In the genomic region with DNA sequence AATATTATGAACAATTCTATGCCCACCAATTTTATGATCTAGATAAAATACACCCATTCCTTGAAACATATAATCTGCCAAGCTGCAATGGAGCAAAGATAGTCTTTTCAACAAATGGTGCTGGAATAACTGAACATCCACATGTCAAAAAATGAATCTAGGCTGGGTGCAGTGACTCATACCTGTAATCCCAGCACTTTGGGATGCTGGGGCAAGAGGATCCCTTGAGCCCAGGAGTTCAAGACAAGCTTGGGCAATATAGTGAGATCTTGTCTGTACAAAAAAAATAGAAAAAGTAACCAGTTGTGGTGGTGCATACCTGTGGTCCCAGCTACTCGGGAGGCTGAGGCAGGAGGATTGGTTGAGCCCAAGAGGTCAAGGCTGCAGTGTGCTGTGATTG, we compare ENCODE assay signal across 18 cellular contexts.
DNase-seq lines count a peak whose midpoint lies in the region; ATAC-seq and TF ChIP-seq lines count a peak whose summit lies in the region.
"Had no signal": no experiment of that assay in that cellular context is flagged by ENCODE, and none has a peak within 500 bp of the region (broad histone marks: within the 10 kb centered on the region; RNA-seq: fewer than 3 reads in every experiment).

No MANE protein-coding gene starts in this region.

- no peaks in the 10 kb centered on the region for H3K27me3 Mint-ChIP-seq in chondrocyte (ENCODE audit: low read depth)
- H3K27me3 Mint-ChIP-seq: B cell had no signal

- H3K4me3 ChIP-seq in right cardiac atrium (ENCODE audit: low read length) = no peak overlapping the region
- H3K4me3 ChIP-seq: BLaER1 treated with 17β-estradiol and CSF1 and Interleukin-3, amounts not matched to agents 10 nM and 100 nM had no signal

- H3K36me3 Mint-ChIP-seq in chondrocyte (ENCODE audit: low read depth) = no peaks in the 10 kb centered on the region
- H3K36me3 Mint-ChIP-seq: CD8-positive, alpha-beta T cell had no signal

- H3K4me1 ChIP-seq in right cardiac atrium (ENCODE audit: control insufficient read depth, insufficient read depth, low read length) (no peaks in the 10 kb centered on the region), foreskin keratinocyte (no peaks in the 10 kb centered on the region)

- H3K27me3 ChIP-seq in right cardiac atrium (ENCODE audit: control insufficient read depth, insufficient read depth) = no peaks in the 10 kb centered on the region
- H3K27me3 ChIP-seq in foreskin keratinocyte = no peaks in the 10 kb centered on the region
- H3K27me3 ChIP-seq: BLaER1 treated with 17β-estradiol and CSF1 and Interleukin-3, amounts not matched to agents 10 nM and 100 nM had no signal

- H3K9me3 Mint-ChIP-seq in chondrocyte (ENCODE audit: low read depth) = no peaks in the 10 kb centered on the region
- H3K9me3 Mint-ChIP-seq: CD8-positive, alpha-beta T cell; HFFc6 had no signal

- H3K27ac Mint-ChIP-seq in chondrocyte (ENCODE audit: unreplicated experiment) = no peak overlapping the region
- H3K27ac Mint-ChIP-seq: B cell; CD8-positive, alpha-beta T cell; HFFc6 had no signal

- TF ChIP-seq CTCF in chondrocyte (IDR thresholded peaks at IDR 0.05) (no peak), foreskin keratinocyte (conservative IDR thresholded peaks at IDR 0.05) (no peak)

- H3K27ac ChIP-seq in right cardiac atrium (ENCODE audit: low read length) (no peak overlapping the region), foreskin keratinocyte (no peak overlapping the region)
- H3K27ac ChIP-seq: BLaER1 treated with 17β-estradiol and CSF1 and Interleukin-3, amounts not matched to agents 10 nM and 100 nM had no signal

- no peak overlapping the region for H3K4me3 Mint-ChIP-seq in chondrocyte (ENCODE audit: unreplicated experiment)
- H3K4me3 Mint-ChIP-seq: B cell; CD8-positive, alpha-beta T cell; HFFc6 had no signal

- WGBS in right cardiac atrium = 94% methylated on average over 1 of the region's 1 CpG

- DNase-seq in Right ventricle myocardium superior (peak; percentile 4), right cardiac atrium (no peak), amniotic epithelial cell (ENCODE audit: low read depth) (peak; percentile 15), chondrocyte (ENCODE audit: low spot score) (peak; percentile 0), foreskin keratinocyte (peak; percentile 38 to 55), NCI-H1930 (lab: John Stamatoyannopoulos, UW) (no peak), NCI-H128 (lab: John Stamatoyannopoulos, UW; ENCODE audit: unreplicated experiment) (no peak)
- DNase-seq: Calu3; CD8-positive, alpha-beta T cell; DMS79 treated with DMSO at 0.1 percent for 48 hours; GF-D8; GOT3; H7; HFFc6 had no signal

- ATAC-seq in Right ventricle myocardium superior (ENCODE audit: poor library complexity) (no peak), right cardiac atrium (no peak), foreskin keratinocyte (peak; percentile 64), HG02610 (IDR thresholded peaks at IDR 0.05; ENCODE audit: unreplicated experiment) (no peak)
- ATAC-seq: CD8-positive, alpha-beta T cell; HCT116 had no signal

- no peaks in the 10 kb centered on the region for H3K9me3 ChIP-seq in right cardiac atrium (ENCODE audit: control insufficient read depth, low read length)
- H3K9me3 ChIP-seq: BLaER1 treated with 17β-estradiol and CSF1 and Interleukin-3, amounts not matched to agents 10 nM and 100 nM had no signal

- no peaks in the 10 kb centered on the region for H3K4me1 Mint-ChIP-seq in chondrocyte (ENCODE audit: low read depth)
- H3K4me1 Mint-ChIP-seq: B cell had no signal

- intact Hi-C loops in Right ventricle myocardium superior (cut with DNase I) = no loop called here
- intact Hi-C loops in right cardiac atrium (cut with DNase I) = no loop called here

Comparison
In these comparisons a context has a peak if more than half of its experiments do, and no peak if none do; other contexts are left out.
1. DNase-seq: peak in Right ventricle myocardium superior (single experiment), amniotic epithelial cell (single experiment), chondrocyte (single experiment) and foreskin keratinocyte (2 of 2); none in right cardiac atrium (0 of 3), NCI-H1930 (0 of 2) and NCI-H128 (single experiment).